Comparison of ENCODE assay signal across 8 cellular contexts in the genomic region with DNA sequence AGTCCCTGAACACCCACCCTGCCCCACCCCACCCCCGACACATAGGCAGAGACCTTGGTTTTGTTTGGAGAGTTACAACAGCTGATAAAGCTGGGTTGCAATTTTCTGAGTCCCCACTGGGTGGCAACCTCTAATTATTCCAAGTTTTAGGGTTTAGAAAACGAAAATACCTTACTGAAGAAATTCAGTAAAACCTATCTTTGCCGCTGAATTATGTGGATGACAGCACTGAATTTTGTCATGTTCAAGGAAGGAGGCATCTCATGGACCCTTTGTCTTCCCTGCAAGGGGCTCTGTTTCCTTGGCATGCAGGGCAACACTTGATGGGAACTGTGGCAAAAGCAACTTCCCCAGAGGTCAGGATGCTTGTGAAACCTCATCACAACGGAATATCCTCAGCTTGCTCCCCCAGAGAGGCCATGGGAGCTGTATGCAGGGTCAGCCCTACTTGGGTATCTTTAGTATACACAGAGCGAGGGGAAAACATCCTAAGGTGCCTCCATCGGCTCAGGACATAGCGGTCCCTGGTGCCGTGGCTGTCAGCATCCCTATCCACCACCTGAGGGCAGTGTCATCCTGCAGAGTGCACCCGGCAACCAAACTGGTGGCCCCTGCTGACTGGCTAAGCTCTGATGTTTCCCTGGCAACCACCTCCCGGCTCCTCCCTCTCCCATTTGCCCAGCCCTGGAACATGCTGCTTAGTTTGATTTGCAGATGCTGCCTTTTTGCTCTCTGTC.
DNase-seq lines count a peak whose midpoint lies in the region; ATAC-seq, FAIRE-seq and TF ChIP-seq lines count a peak whose summit lies in the region.

No MANE protein-coding gene starts in this region.

- H3K4me1 ChIP-seq in SJSA1 (replicated peaks): peaks cover 5% of the 10 kb centered on the region
- peaks cover 0 to 5% (median 0%) of the 10 kb centered on the region in 3 donors for H3K4me1 ChIP-seq in gastroesophageal sphincter
- H3K4me1 ChIP-seq in osteoblast (ENCODE audit: insufficient read depth, low read length): peaks cover 5% of the 10 kb centered on the region
- peaks cover 0 to 8% (median 0%) of the 10 kb centered on the region in 4 donors for H3K4me1 ChIP-seq in tibial nerve

- H3K27ac ChIP-seq in SJSA1: no peak overlapping the region
- H3K27ac ChIP-seq in gastroesophageal sphincter: no peak overlapping the region
- no peak overlapping the region for H3K27ac ChIP-seq in osteoblast (ENCODE audit: low read depth, low read length)
- H3K27ac ChIP-seq in tibial nerve: no peak overlapping the region

- DNase-seq in D721Med (ENCODE audit: insufficient read length, low spot score): peak; percentile 100
- DNase-seq in SJSA1 (ENCODE audit: low read depth in 1 of 2, low spot score in 2 of 2): peak; percentile 72 to 92
- DNase-seq in activated gamma-delta T cell treated with anti-CD3 and anti-CD28 coated beads, Interleukin-2, amount 50 U/mL, for 16 hours (ENCODE audit: low read depth): peak; percentile 72
- peak; percentile 100 for DNase-seq in osteoblast (ENCODE audit: insufficient read length, low spot score, missing footprints)
- DNase-seq in tibial nerve (ENCODE audit: low spot score in 2 of 2): peak; percentile 86 to 92

- TF ChIP-seq POLR2A in gastroesophageal sphincter (IDR thresholded peaks at IDR 0.05) (no peak), tibial nerve (IDR thresholded peaks at IDR 0.05) (no peak)

- WGBS in gastroesophageal sphincter (ENCODE audit: low coverage in 1 of 2), 2 donors: 16 to 27% methylated on average over 5 to 9 of the region's 10 CpGs
- 21 to 28% methylated on average over 7 to 8 of the region's 10 CpGs for WGBS in tibial nerve, 2 donors

- peak; percentile 75 for ATAC-seq in GM21526 (IDR thresholded peaks at IDR 0.05; ENCODE audit: low FRiP score, unreplicated experiment)
- ATAC-seq in gastroesophageal sphincter: peak; percentile 96

- H3K36me3 ChIP-seq in SJSA1 (no peaks in the 10 kb centered on the region), gastroesophageal sphincter (no peaks in the 10 kb centered on the region), osteoblast (ENCODE audit: insufficient read depth, low read length) (no peaks in the 10 kb centered on the region), tibial nerve (no peaks in the 10 kb centered on the region)

- peak; percentile 56 for FAIRE-seq in D721Med (lab: Jason Lieb, UNC)

- peak overlapping the region; percentile 30 for H3K4me2 ChIP-seq in osteoblast (ENCODE audit: insufficient read depth, low read length)

- H3K4me3 ChIP-seq in SJSA1 (no peak overlapping the region), gastroesophageal sphincter (no peak overlapping the region), osteoblast (ENCODE audit: insufficient read depth, low read length) (no peak overlapping the region), tibial nerve (no peak overlapping the region)

- H3K27me3 ChIP-seq in SJSA1 (replicated peaks) (no peaks in the 10 kb centered on the region), gastroesophageal sphincter (no peaks in the 10 kb centered on the region), osteoblast (ENCODE audit: insufficient read depth, low read length) (no peaks in the 10 kb centered on the region), tibial nerve (no peaks in the 10 kb centered on the region)

- no peaks in the 10 kb centered on the region for H4K20me1 ChIP-seq in osteoblast (ENCODE audit: insufficient read depth, low read length)

- no peaks in the 10 kb centered on the region for H3K79me2 ChIP-seq in osteoblast (ENCODE audit: insufficient read depth, low read length)

- TF ChIP-seq CTCF in D721Med (IDR thresholded peaks at IDR 0.05; ENCODE audit: insufficient read depth, missing control alignments) (peak; percentile 85), LNCAP (IDR thresholded peaks at IDR 0.05) (peak; percentile 89), gastroesophageal sphincter (IDR thresholded peaks at IDR 0.05) (peak in 3 of 4 experiments; percentile 87 to 97 (median 96)), osteoblast (IDR thresholded peaks at IDR 0.05; ENCODE audit: extremely low read depth, low read depth, low read length) (peak; percentile 87), tibial nerve (IDR thresholded peaks at IDR 0.05) (peak; percentile 85 to 98 (median 96))

- no peak overlapping the region for H2AFZ ChIP-seq in osteoblast (ENCODE audit: low read length)

- H3K9me3 ChIP-seq in SJSA1 (replicated peaks) (peaks cover 14% of the 10 kb centered on the region), gastroesophageal sphincter (peaks cover 0 to 11% (median 0%) of the 10 kb centered on the region in 3 donors), osteoblast (ENCODE audit: low read depth, low read length) (peaks cover 5% of the 10 kb centered on the region), tibial nerve (peaks cover 0 to 15% (median 3%) of the 10 kb centered on the region in 4 donors)

- TF ChIP-seq EP300 in gastroesophageal sphincter (IDR thresholded peaks at IDR 0.05): no peak
- peak in 1 of 2 donors; percentile 71 for TF ChIP-seq EP300 in tibial nerve (IDR thresholded peaks at IDR 0.05)
